In genomic region chr12:127297327-127297726, GRCh38 we compare ENCODE assay signal across 18 cellular contexts.
A peak's percentile ranks its signal among the peaks of the same experiment; 100 is the strongest.
DNase-seq lines count a peak whose midpoint lies in the region; ATAC-seq and TF ChIP-seq lines count a peak whose summit lies in the region.
"Had no signal": no experiment of that assay in that cellular context is flagged by ENCODE, and none has a peak within 500 bp of the region (broad histone marks: within the 10 kb centered on the region; RNA-seq: fewer than 3 reads in every experiment).

No MANE protein-coding gene starts in this region.

- no peak for TF ChIP-seq CTCF in osteocyte (IDR thresholded peaks at IDR 0.05)
- TF ChIP-seq CTCF in coronary artery (IDR thresholded peaks at IDR 0.05): no peak

- ATAC-seq in left cardiac atrium: no peak
- no peak for ATAC-seq in HG02973 (IDR thresholded peaks at IDR 0.05; ENCODE audit: unreplicated experiment)
- ATAC-seq: A549 had no signal

- no peaks in the 10 kb centered on the region for H3K4me1 Mint-ChIP-seq in osteocyte (ENCODE audit: unreplicated experiment)
- H3K4me1 Mint-ChIP-seq: CD14-positive monocyte; CD4-positive, alpha-beta memory T cell had no signal

- no peaks in the 10 kb centered on the region for H3K36me3 Mint-ChIP-seq in osteocyte (ENCODE audit: unreplicated experiment)
- H3K36me3 Mint-ChIP-seq: CD14-positive monocyte; CD4-positive, alpha-beta memory T cell had no signal

- H3K27ac ChIP-seq in coronary artery: no peak overlapping the region
- H3K27ac ChIP-seq: 22Rv1, A549, BLaER1, GM23248 had no signal

- intact Hi-C loops in cardiac septum (cut with DNase I) (no loop called here), left cardiac atrium (cut with DNase I) (no loop called here)

- no peak overlapping the region for H3K4me3 ChIP-seq in coronary artery
- H3K4me3 ChIP-seq: A549, BLaER1, GM23248, HAP-1 had no signal

- H3K9me3 Mint-ChIP-seq in osteocyte (ENCODE audit: unreplicated experiment): peaks cover 10% of the 10 kb centered on the region
- H3K9me3 Mint-ChIP-seq: CD4-positive, alpha-beta memory T cell had no signal

- no peak overlapping the region for H3K4me3 Mint-ChIP-seq in osteocyte (ENCODE audit: unreplicated experiment)
- H3K4me3 Mint-ChIP-seq: CD14-positive monocyte had no signal

- peaks cover 2% of the 10 kb centered on the region for H3K27me3 Mint-ChIP-seq in osteocyte (ENCODE audit: unreplicated experiment)

- no peak overlapping the region for H3K27ac Mint-ChIP-seq in osteocyte (ENCODE audit: unreplicated experiment)
- H3K27ac Mint-ChIP-seq: CD14-positive monocyte; CD4-positive, alpha-beta memory T cell had no signal

- DNase-seq in NCI-H2029 (lab: John Stamatoyannopoulos, UW) (peak; percentile 9), NCI-H2029 treated with DMSO at 0.1 percent for 48 hours (lab: John Stamatoyannopoulos, UW) (no peak), cardiac septum (ENCODE audit: low spot score) (peak; percentile 39), left cardiac atrium (no peak), ecto neural progenitor cell (ENCODE audit: low spot score) (peak; percentile 22), osteocyte (ENCODE audit: extremely low spot score, unreplicated experiment) (peak; percentile 67), coronary artery (ENCODE audit: low spot score) (no peak)
- DNase-seq: CD4-positive, alpha-beta memory T cell; DMS153; DMS79; GDM1; GM23248 had no signal

Comparison
In these comparisons a context has a peak if more than half of its experiments do, and no peak if none do; other contexts are left out.
1. DNase-seq: peak in NCI-H2029 (single experiment), cardiac septum (single experiment), ecto neural progenitor cell (single experiment) and osteocyte (single experiment); none in NCI-H2029 treated with DMSO at 0.1 percent for 48 hours (single experiment), left cardiac atrium (single experiment) and coronary artery (single experiment).